20 cellular contexts compared by ENCODE assay signal in genomic region chr1:164380893-164381292, GRCh38.
DNase-seq lines count a peak whose midpoint lies in the region; ATAC-seq and TF ChIP-seq lines count a peak whose summit lies in the region.
"Had no signal": no experiment of that assay in that cellular context is flagged by ENCODE, and none has a peak within 500 bp of the region (broad histone marks: within the 10 kb centered on the region; RNA-seq: fewer than 3 reads in every experiment).

No MANE protein-coding gene starts in this region.

- DNase-seq in AG10803 (ENCODE audit: low read depth): peak; percentile 42
- DNase-seq in GOT3 (lab: John Stamatoyannopoulos, UW): peak; percentile 12
- DNase-seq in NCI-H446 (lab: John Stamatoyannopoulos, UW): peak; percentile 97
- peak; percentile 61 for DNase-seq in fibroblast of the aortic adventitia (ENCODE audit: low read depth)
- no peak for DNase-seq in LoVo (ENCODE audit: low spot score)
- no peak for DNase-seq in NCI-H2107 treated with DMSO at 0.1 percent for 48 hours (lab: John Stamatoyannopoulos, UW; ENCODE audit: unreplicated experiment)
- DNase-seq in activated naive CD8-positive, alpha-beta T cell treated with anti-CD3 and anti-CD28 coated beads for 36 hours: no peak
- DNase-seq: activated CD4-positive, alpha-beta T cell treated with anti-CD3 and anti-CD28 coated beads, Interleukin-2, amount 10 ng/mL, durations not matched to agents 7 days and 5 days; activated naive CD8-positive, alpha-beta T cell treated with anti-CD3 and anti-CD28 coated beads, Interleukin-2, amount 10 ng/mL, durations not matched to agents 7 days and 5 days; foreskin melanocyte; lower lobe of right lung; naive thymus-derived CD4-positive, alpha-beta T cell; NCI-H510A treated with DMSO at 0.1 percent for 48 hours; posterior cingulate gyrus; SK-N-SH; spleen had no signal

- H3K27ac Mint-ChIP-seq in activated naive CD8-positive, alpha-beta T cell treated with anti-CD3 and anti-CD28 coated beads for 36 hours: no peak overlapping the region
- H3K27ac Mint-ChIP-seq: activated CD4-positive, alpha-beta T cell treated with anti-CD3 and anti-CD28 coated beads, Interleukin-2, amount 10 ng/mL, durations not matched to agents 7 days and 5 days; activated naive CD8-positive, alpha-beta T cell treated with anti-CD3 and anti-CD28 coated beads, Interleukin-2, amount 10 ng/mL, durations not matched to agents 7 days and 5 days; naive thymus-derived CD4-positive, alpha-beta T cell; stimulated activated effector memory CD8-positive, alpha-beta T cell treated with anti-CD3 and anti-CD28 coated beads, Interleukin-12 subunit alpha, Interleukin-12 subunit beta, amount 100 ng/mL, for 72 hours had no signal

- H3K9me3 Mint-ChIP-seq in activated naive CD8-positive, alpha-beta T cell treated with anti-CD3 and anti-CD28 coated beads for 36 hours: peaks cover 4% of the 10 kb centered on the region
- H3K9me3 Mint-ChIP-seq: activated CD4-positive, alpha-beta T cell treated with anti-CD3 and anti-CD28 coated beads, Interleukin-2, amount 10 ng/mL, durations not matched to agents 7 days and 5 days had no signal

- H3K4me3 ChIP-seq in AG10803 (ENCODE audit: low read length): no peak overlapping the region
- H3K4me3 ChIP-seq in fibroblast of the aortic adventitia (ENCODE audit: low read depth, low read length): no peak overlapping the region
- H3K4me3 ChIP-seq: BLaER1 treated with 17β-estradiol and CSF1 and Interleukin-3, amounts not matched to agents 10 nM and 100 nM; lower lobe of right lung; spleen; tibial artery had no signal

- no peak for ATAC-seq in HG02870 (IDR thresholded peaks at IDR 0.05; ENCODE audit: unreplicated experiment)
- ATAC-seq: lower lobe of right lung; naive thymus-derived CD4-positive, alpha-beta T cell; stimulated activated effector memory CD8-positive, alpha-beta T cell treated with anti-CD3 and anti-CD28 coated beads, Interleukin-12 subunit alpha, Interleukin-12 subunit beta, amount 100 ng/mL, for 72 hours had no signal

- no peak overlapping the region for H3K4me3 Mint-ChIP-seq in activated naive CD8-positive, alpha-beta T cell treated with anti-CD3 and anti-CD28 coated beads for 36 hours
- H3K4me3 Mint-ChIP-seq: activated CD4-positive, alpha-beta T cell treated with anti-CD3 and anti-CD28 coated beads, Interleukin-2, amount 10 ng/mL, durations not matched to agents 7 days and 5 days; activated naive CD8-positive, alpha-beta T cell treated with anti-CD3 and anti-CD28 coated beads, Interleukin-2, amount 10 ng/mL, durations not matched to agents 7 days and 5 days; naive thymus-derived CD4-positive, alpha-beta T cell; stimulated activated effector memory CD8-positive, alpha-beta T cell treated with anti-CD3 and anti-CD28 coated beads, Interleukin-12 subunit alpha, Interleukin-12 subunit beta, amount 100 ng/mL, for 72 hours had no signal

- no peaks in the 10 kb centered on the region for H3K36me3 Mint-ChIP-seq in activated naive CD8-positive, alpha-beta T cell treated with anti-CD3 and anti-CD28 coated beads for 36 hours
- H3K36me3 Mint-ChIP-seq: activated naive CD8-positive, alpha-beta T cell treated with anti-CD3 and anti-CD28 coated beads, Interleukin-2, amount 10 ng/mL, durations not matched to agents 7 days and 5 days; naive thymus-derived CD4-positive, alpha-beta T cell; stimulated activated effector memory CD8-positive, alpha-beta T cell treated with anti-CD3 and anti-CD28 coated beads, Interleukin-12 subunit alpha, Interleukin-12 subunit beta, amount 100 ng/mL, for 72 hours had no signal

- no peak for TF ChIP-seq CTCF in AG10803 (conservative IDR thresholded peaks at IDR 0.05; ENCODE audit: low read length)
- no peak for TF ChIP-seq CTCF in fibroblast of the aortic adventitia (IDR thresholded peaks at IDR 0.05; ENCODE audit: insufficient read depth, low read length)

- H3K4me1 Mint-ChIP-seq in activated naive CD8-positive, alpha-beta T cell treated with anti-CD3 and anti-CD28 coated beads for 36 hours: no peaks in the 10 kb centered on the region
- H3K4me1 Mint-ChIP-seq: activated CD4-positive, alpha-beta T cell treated with anti-CD3 and anti-CD28 coated beads, Interleukin-2, amount 10 ng/mL, durations not matched to agents 7 days and 5 days; activated naive CD8-positive, alpha-beta T cell treated with anti-CD3 and anti-CD28 coated beads, Interleukin-2, amount 10 ng/mL, durations not matched to agents 7 days and 5 days; naive thymus-derived CD4-positive, alpha-beta T cell; stimulated activated effector memory CD8-positive, alpha-beta T cell treated with anti-CD3 and anti-CD28 coated beads, Interleukin-12 subunit alpha, Interleukin-12 subunit beta, amount 100 ng/mL, for 72 hours had no signal

- no peaks in the 10 kb centered on the region for H3K27me3 Mint-ChIP-seq in activated naive CD8-positive, alpha-beta T cell treated with anti-CD3 and anti-CD28 coated beads for 36 hours
- H3K27me3 Mint-ChIP-seq: activated CD4-positive, alpha-beta T cell treated with anti-CD3 and anti-CD28 coated beads, Interleukin-2, amount 10 ng/mL, durations not matched to agents 7 days and 5 days; activated naive CD8-positive, alpha-beta T cell treated with anti-CD3 and anti-CD28 coated beads, Interleukin-2, amount 10 ng/mL, durations not matched to agents 7 days and 5 days; naive thymus-derived CD4-positive, alpha-beta T cell had no signal

Comparison
In these comparisons a context has a peak if more than half of its experiments do, and no peak if none do; other contexts are left out.
1. DNase-seq: peak in AG10803 (single experiment), GOT3 (single experiment), NCI-H446 (2 of 2) and fibroblast of the aortic adventitia (single experiment); none in LoVo (single experiment), NCI-H2107 treated with DMSO at 0.1 percent for 48 hours (single experiment) and activated naive CD8-positive, alpha-beta T cell treated with anti-CD3 and anti-CD28 coated beads for 36 hours (single experiment).